8 cellular contexts compared by ENCODE assay signal in genomic region chr5:91419571-91420537, GRCh38. TPM values are rescaled to one million over a fixed set of nuclear protein-coding genes. Genes with fewer than 3 reads are reported as not detected.
DNase-seq lines count a peak whose midpoint lies in the region; ATAC-seq lines count a peak whose summit lies in the region.

No MANE protein-coding gene starts in this region.

- no peaks in the 10 kb centered on the region for H3K9me3 Mint-ChIP-seq in T-cell

- ATAC-seq in GM19452 (IDR thresholded peaks at IDR 0.05; ENCODE audit: unreplicated experiment): peak; percentile 64
- peak in 2 of 4 experiments; percentile 34 to 37 for ATAC-seq in T-cell (replicated peaks in 1 of 4)

- POLR2A ChIA-PET in T-cell (lab: Charles Lee): interaction anchor here in 1 of 2 donors (0.5 to 1.4 kb wide), 7 partner anchors 35 to 554 kb away, joined by 3 to 8 read pairs (median 3); partner anchors contain the start of gene ARRDC3

- no peaks in the 10 kb centered on the region for H3K27me3 Mint-ChIP-seq in T-cell

- CTCF ChIA-PET in T-cell (lab: Charles Lee): interaction anchor here (0.6 to 5.2 kb wide), 66 partner anchors 9 to 1154 kb away, joined by 3 to 75 read pairs (median 4); partner anchors contain the start of gene ARRDC3 (in 1 of the 2)

- H3K27ac Mint-ChIP-seq in T-cell: no peak overlapping the region

- no peaks in the 10 kb centered on the region for H3K36me3 Mint-ChIP-seq in T-cell

- peak; percentile 62 for DNase-seq in Ammon's horn (ENCODE audit: low spot score)
- DNase-seq in NAMALWA (ENCODE audit: low spot score): peak; percentile 84
- peak; percentile 33 to 74 (median 64) for DNase-seq in T-cell
- peak in 36 of 56 donors; percentile 0 to 81 (median 15) for DNase-seq in amygdala (lab: John Stamatoyannopoulos, UW)
- peak; percentile 25 for DNase-seq in hippocampal formation (lab: John Stamatoyannopoulos, UW)
- peak; percentile 57 to 63 for DNase-seq in stimulated activated CD4-positive, alpha-beta T cell treated with anti-CD3 and anti-CD28 coated beads, Interleukin-12 subunit alpha, Interleukin-12 subunit beta, amount 100 ng/mL, for 24 hours (ENCODE audit: low read depth in 2 of 2)
- DNase-seq in NCI-H187 treated with DMSO at 0.1 percent for 48 hours (lab: John Stamatoyannopoulos, UW): no peak

- H3K4me3 Mint-ChIP-seq in T-cell: no peak overlapping the region

- H3K4me1 Mint-ChIP-seq in T-cell: peaks cover 13 to 21% (median 16%) of the 10 kb centered on the region in 3 donors

RNA-seq across cellular contexts. Expression of gene ARRDC3, which starts 36.7 kb away (rescaled TPM):
- 100 to 1,000 TPM; 107 to 219 (median 127) TPM for total RNA-seq in T-cell
